In the genomic region with DNA sequence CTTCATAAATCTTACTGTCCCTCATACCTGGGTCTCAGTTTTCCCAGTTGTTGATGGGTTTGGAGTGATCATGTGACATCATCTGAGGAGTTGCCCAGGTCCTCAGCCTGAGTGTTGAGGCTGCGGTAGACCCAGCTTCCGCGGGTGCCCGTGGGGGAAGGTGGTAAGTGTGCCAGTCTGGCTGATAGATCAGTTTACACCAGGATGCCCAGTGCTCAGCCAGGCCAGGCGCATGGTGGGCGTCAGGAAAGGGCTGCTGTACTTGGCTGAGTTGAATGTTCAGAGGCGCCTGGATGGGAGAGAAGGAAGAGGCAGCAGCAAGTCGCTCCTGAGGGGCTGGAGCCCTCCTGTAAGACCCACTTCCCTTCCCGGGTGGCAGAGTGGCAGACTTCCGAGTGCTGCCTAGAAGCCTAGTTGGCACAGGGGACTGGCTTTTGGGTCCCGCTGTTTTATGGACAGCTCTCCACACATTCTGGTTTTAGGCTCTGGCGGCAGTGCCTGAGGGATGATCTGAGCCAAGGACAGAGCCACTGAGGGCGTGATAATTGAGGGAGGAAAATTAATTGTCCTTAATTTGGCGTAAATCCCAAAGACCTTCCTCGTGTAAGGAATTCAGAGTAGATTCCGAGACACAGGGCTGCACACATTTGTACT, we compare ENCODE assay signal across 10 cellular contexts. TPM values are rescaled to one million over a fixed set of nuclear protein-coding genes. Genes with fewer than 3 reads are reported as not detected.
A peak's percentile ranks its signal among the peaks of the same experiment; 100 is the strongest.
DNase-seq lines count a peak whose midpoint lies in the region; ATAC-seq and TF ChIP-seq lines count a peak whose summit lies in the region.
"Had no signal": no experiment of that assay in that cellular context is flagged by ENCODE, and none has a peak within 500 bp of the region (broad histone marks: within the 10 kb centered on the region; RNA-seq: fewer than 3 reads in every experiment).

No MANE protein-coding gene starts in this region.

- no peaks in the 10 kb centered on the region for H3K9me3 ChIP-seq in heart right ventricle
- no peaks in the 10 kb centered on the region for H3K9me3 ChIP-seq in ascending aorta
- no peaks in the 10 kb centered on the region for H3K9me3 ChIP-seq in naive thymus-derived CD4-positive, alpha-beta T cell (ENCODE audit: control insufficient read depth in 2 of 3, low read length in 3 of 3)

- POLR2A ChIA-PET in naive thymus-derived CD4-positive, alpha-beta T cell (lab: Charles Lee) = no interaction called here

- H3K36me3 ChIP-seq in heart right ventricle = no peaks in the 10 kb centered on the region
- peaks cover 3 to 9% of the 10 kb centered on the region in 2 donors for H3K36me3 ChIP-seq in ascending aorta
- no peaks in the 10 kb centered on the region for H3K36me3 ChIP-seq in naive thymus-derived CD4-positive, alpha-beta T cell (ENCODE audit: control insufficient read depth in 2 of 3, insufficient read depth in 3 of 3, low read length in 3 of 3)
- H3K36me3 ChIP-seq: cardiac muscle cell had no signal

- intact Hi-C loops in heart right ventricle (cut with DNase I) = no loop called here
- intact Hi-C loops in Right ventricle myocardium superior (cut with DNase I) = no loop called here
- intact Hi-C loops in ascending aorta (cut with DNase I) = no loop called here
- intact Hi-C loops in naive thymus-derived CD4-positive, alpha-beta T cell (cut with micrococcal nuclease) = no loop called here

- H3K36me3 Mint-ChIP-seq in naive thymus-derived CD4-positive, alpha-beta T cell = no peaks in the 10 kb centered on the region

- CTCF ChIA-PET in naive thymus-derived CD4-positive, alpha-beta T cell (lab: Charles Lee) = no interaction called here

- H3K27ac Mint-ChIP-seq in naive thymus-derived CD4-positive, alpha-beta T cell = no peak overlapping the region

- no peaks in the 10 kb centered on the region for H3K9me3 Mint-ChIP-seq in naive thymus-derived CD4-positive, alpha-beta T cell

- DNase-seq in heart right ventricle (no peak), Right ventricle myocardium superior (no peak), ascending aorta (ENCODE audit: low spot score in 2 of 2) (no peak), AG20443 (ENCODE audit: low spot score) (no peak)
- DNase-seq in naive thymus-derived CD4-positive, alpha-beta T cell = no peak
- DNase-seq: NCI-H1092 had no signal

- no peak for TF ChIP-seq CTCF in heart right ventricle (IDR thresholded peaks at IDR 0.05)
- no peak for TF ChIP-seq CTCF in ascending aorta (IDR thresholded peaks at IDR 0.05)

- H3K4me1 ChIP-seq in heart right ventricle (peaks cover 0 to 21% (median 7%) of the 10 kb centered on the region in 9 donors), ascending aorta (peaks cover 3 to 10% of the 10 kb centered on the region in 2 donors)
- no peaks in the 10 kb centered on the region for H3K4me1 ChIP-seq in naive thymus-derived CD4-positive, alpha-beta T cell (ENCODE audit: control insufficient read depth in 2 of 2, insufficient read depth in 2 of 2, low read length in 2 of 2)

- H3K27me3 Mint-ChIP-seq in naive thymus-derived CD4-positive, alpha-beta T cell = peaks cover 0 to 11% (median 8%) of the 10 kb centered on the region in 5 donors

- H3K4me3 ChIP-seq in heart right ventricle (peak overlapping the region in 7 of 10 donors; percentile 46 to 64 (median 62)), ascending aorta (peak overlapping the region; percentile 54 to 68)
- H3K4me3 ChIP-seq in naive thymus-derived CD4-positive, alpha-beta T cell (ENCODE audit: low read length) = no peak overlapping the region

- H3K27ac ChIP-seq in heart right ventricle (no peak overlapping the region), ascending aorta (no peak overlapping the region)
- H3K27ac ChIP-seq in naive thymus-derived CD4-positive, alpha-beta T cell (ENCODE audit: low read depth, low read length) = no peak overlapping the region
- H3K27ac ChIP-seq: cardiac muscle cell had no signal

- no peak for ATAC-seq in heart right ventricle
- no peak for ATAC-seq in Right ventricle myocardium superior (ENCODE audit: poor library complexity)
- no peak for ATAC-seq in naive thymus-derived CD4-positive, alpha-beta T cell
- ATAC-seq in HG02885 (IDR thresholded peaks at IDR 0.05; ENCODE audit: poor library complexity, unreplicated experiment) = no peak
- ATAC-seq in GM18873 (IDR thresholded peaks at IDR 0.05; ENCODE audit: low FRiP score, unreplicated experiment) = no peak
- no peak for ATAC-seq in HG03139 (IDR thresholded peaks at IDR 0.05; ENCODE audit: unreplicated experiment)

- peaks cover 0 to 9% (median 0%) of the 10 kb centered on the region in 7 donors for H3K27me3 ChIP-seq in heart right ventricle
- H3K27me3 ChIP-seq in ascending aorta = no peaks in the 10 kb centered on the region
- H3K27me3 ChIP-seq in naive thymus-derived CD4-positive, alpha-beta T cell (ENCODE audit: control insufficient read depth in 2 of 2, insufficient read depth in 2 of 2, low read length in 2 of 2) = no peaks in the 10 kb centered on the region
- H3K27me3 ChIP-seq: cardiac muscle cell had no signal

- peak overlapping the region; percentile 56 to 80 (median 75) for H3K4me3 Mint-ChIP-seq in naive thymus-derived CD4-positive, alpha-beta T cell

- 86 to 91% methylated on average over 16 of the region's 16 CpGs for WGBS in heart right ventricle, 2 donors

- peaks cover 0 to 12% (median 4%) of the 10 kb centered on the region in 7 donors for H3K4me1 Mint-ChIP-seq in naive thymus-derived CD4-positive, alpha-beta T cell

RNA-seq across cellular contexts. Expression of gene PTPRF, which starts 35.8 kb away (rescaled TPM):
- total RNA-seq in heart right ventricle (10 to 100 TPM in 1 of 10 donors, 1 to 10 TPM in 9; 2.5 to 10.3 (median 5.0) TPM), Right ventricle myocardium superior (4.2 TPM), ascending aorta (43.6 TPM)
- polyA plus RNA-seq in heart right ventricle = 1 to 10 TPM; 1.7 to 2.6 TPM
- 1 to 10 TPM in 2 of 5 experiments, under 1 TPM in 1, not detected in 2; 0.49 to 2.3 (median 1.8) TPM for total RNA-seq in naive thymus-derived CD4-positive, alpha-beta T cell
- polyA plus RNA-seq in naive thymus-derived CD4-positive, alpha-beta T cell = not detected
